ENCODE assay signal across 1 cellular context in genomic region chr2:174603280-174603679, GRCh38.
TF ChIP-seq lines count a peak whose summit lies in the region.

No MANE protein-coding gene starts in this region.

TF ChIP-seq in IMR-90, 13 proteins besides CTCF, POLR2A, EP300 and RAD21:
- TF ChIP-seq SMC3 (IDR thresholded peaks at IDR 0.05; ENCODE audit: low read depth, low read length) (0 out of 2 replicates have a peak, but pooled peaks have one; percentile 8), MAFK (IDR thresholded peaks at IDR 0.05; ENCODE audit: low read depth, low read length) (no peak)
